Comparison of ENCODE assay signal across 13 cellular contexts in the genomic region with DNA sequence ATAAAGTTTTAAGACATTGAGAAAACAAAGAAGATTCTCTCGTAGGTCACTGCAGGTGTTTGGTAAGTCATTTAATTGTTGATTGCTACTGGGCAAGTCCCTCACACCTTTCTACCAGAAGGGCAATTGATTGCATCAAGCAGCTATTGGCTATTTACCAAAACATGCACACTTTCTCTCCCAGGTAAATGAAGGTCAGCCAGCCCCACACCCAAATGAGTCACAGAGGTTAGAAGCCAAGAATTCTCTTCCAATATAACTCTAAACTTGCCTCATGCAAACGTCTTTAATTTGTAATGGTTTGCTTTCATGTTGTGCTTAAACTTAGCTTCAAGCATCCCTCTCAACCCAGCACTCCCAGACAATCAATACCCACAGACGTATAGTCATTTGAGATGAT.
DNase-seq lines count a peak whose midpoint lies in the region; ATAC-seq and TF ChIP-seq lines count a peak whose summit lies in the region.
"Had no signal": no experiment of that assay in that cellular context is flagged by ENCODE, and none has a peak within 500 bp of the region (broad histone marks: within the 10 kb centered on the region; RNA-seq: fewer than 3 reads in every experiment).

No MANE protein-coding gene starts in this region.

- 24 to 26% methylated on average over 3 of the region's 3 CpGs for WGBS in body of pancreas, 2 donors
- WGBS in thyroid gland, 2 donors: 68 to 75% methylated on average over 3 of the region's 3 CpGs
- WGBS in neuronal stem cell (ENCODE audit: extremely low coverage in 2 of 2, insufficient read length in 2 of 2, insufficient replicate concordance in 1 of 2), 2 donors: no CpG with 5 or more reads among the region's 3 CpGs

- H3K4me2 ChIP-seq in PC-3 (ENCODE audit: low read length): no peak overlapping the region
- H3K4me2 ChIP-seq in neuronal stem cell (ENCODE audit: insufficient read depth, low read length, poor library complexity, severe bottlenecking): no peak overlapping the region

- H3K27me3 ChIP-seq in PC-3 (ENCODE audit: low read length) (no peaks in the 10 kb centered on the region), body of pancreas (no peaks in the 10 kb centered on the region), thyroid gland (no peaks in the 10 kb centered on the region), neuronal stem cell (ENCODE audit: control insufficient read depth in 3 of 3, insufficient read depth in 3 of 3, low read depth in 1 of 3, low read length in 3 of 3) (no peaks in the 10 kb centered on the region)

- H3K18ac ChIP-seq in neuronal stem cell (ENCODE audit: low read length): no peak overlapping the region

- ATAC-seq in PC-3 (peak; percentile 33; the same call in 1 of the 2 replicates), body of pancreas (no peak)
- ATAC-seq: GM12878, HCT116 had no signal

- DNase-seq in PC-3 (no peak), body of pancreas (peak in 3 of 4 donors; percentile 10 to 51 (median 16)), neural crest cell (ENCODE audit: low read depth, low spot score) (no peak), thyroid gland (no peak), neuronal stem cell (ENCODE audit: low spot score) (no peak), ureter (ENCODE audit: low spot score) (no peak), erythroblast (lab: John Stamatoyannopoulos, UW) (no peak)
- DNase-seq: C1 segment of cervical spinal cord; CD4-positive, alpha-beta T cell; DMS79 had no signal

- no peak for TF ChIP-seq POLR2A in body of pancreas (IDR thresholded peaks at IDR 0.05)
- TF ChIP-seq POLR2A in thyroid gland (IDR thresholded peaks at IDR 0.05): no peak
- TF ChIP-seq POLR2A in erythroblast (IDR thresholded peaks at IDR 0.05; ENCODE audit: low read length): no peak

- H3K4me3 ChIP-seq in PC-3 (ENCODE audit: low read length): no peak overlapping the region
- no peak overlapping the region for H3K4me3 ChIP-seq in body of pancreas
- H3K4me3 ChIP-seq in thyroid gland (replicated peaks in 1 of 3): no peak overlapping the region
- no peak overlapping the region for H3K4me3 ChIP-seq in neuronal stem cell (ENCODE audit: low read length in 2 of 2)
- H3K4me3 ChIP-seq: GM12878 had no signal

- H3K4ac ChIP-seq in neuronal stem cell (ENCODE audit: low read length): no peak overlapping the region

- no peak overlapping the region for H4K8ac ChIP-seq in neuronal stem cell (ENCODE audit: low read depth, low read length)

- no peak overlapping the region for H2BK12ac ChIP-seq in neuronal stem cell (ENCODE audit: low read length)

- H3K79me1 ChIP-seq in neuronal stem cell (ENCODE audit: low read depth, low read length): no peaks in the 10 kb centered on the region

- H3K23ac ChIP-seq in neuronal stem cell (ENCODE audit: low read depth, low read length, poor library complexity): no peak overlapping the region

- H3K36me3 Mint-ChIP-seq in neural crest cell (ENCODE audit: low read depth): no peaks in the 10 kb centered on the region

- POLR2A ChIA-PET in PC-3 (lab: Charles Lee; ENCODE audit: unreplicated experiment): no interaction called here

- H2BK5ac ChIP-seq in neuronal stem cell (ENCODE audit: low read length): no peak overlapping the region

- H3K9me2 ChIP-seq in PC-3 (replicated peaks; ENCODE audit: low read length): no peaks in the 10 kb centered on the region

- peaks cover 49% of the 10 kb centered on the region for H3K4me1 Mint-ChIP-seq in neural crest cell
- H3K4me1 Mint-ChIP-seq: B cell had no signal

- no peaks in the 10 kb centered on the region for H3K4me1 ChIP-seq in PC-3 (ENCODE audit: insufficient read depth, low read length)
- H3K4me1 ChIP-seq in body of pancreas: no peaks in the 10 kb centered on the region
- peaks cover 9 to 19% of the 10 kb centered on the region in 2 donors for H3K4me1 ChIP-seq in thyroid gland
- H3K4me1 ChIP-seq in neuronal stem cell (ENCODE audit: control insufficient read depth in 2 of 2, insufficient read depth in 1 of 2, low read depth in 1 of 2, low read length in 2 of 2): peaks cover 7 to 32% of the 10 kb centered on the region in 2 donors

- no peaks in the 10 kb centered on the region for H3K79me2 ChIP-seq in PC-3 (ENCODE audit: low read length)

- H3K27ac Mint-ChIP-seq in neural crest cell (ENCODE audit: unreplicated experiment): peak overlapping the region; percentile 76
- H3K27ac Mint-ChIP-seq: B cell; CD4-positive, alpha-beta T cell had no signal

- H3K4me3 Mint-ChIP-seq in neural crest cell: no peak overlapping the region
- H3K4me3 Mint-ChIP-seq: B cell; CD4-positive, alpha-beta T cell had no signal

- no peaks in the 10 kb centered on the region for H3K27me3 Mint-ChIP-seq in neural crest cell (ENCODE audit: low read depth)
- H3K27me3 Mint-ChIP-seq: B cell; CD4-positive, alpha-beta T cell had no signal

- no peaks in the 10 kb centered on the region for H3K36me3 ChIP-seq in PC-3 (ENCODE audit: low read depth, low read length)
- no peaks in the 10 kb centered on the region for H3K36me3 ChIP-seq in body of pancreas (replicated peaks in 1 of 2; ENCODE audit: insufficient read depth in 1 of 2, low read depth in 2 of 2)
- H3K36me3 ChIP-seq in thyroid gland: no peaks in the 10 kb centered on the region
- peaks cover 0 to 4% of the 10 kb centered on the region in 2 donors for H3K36me3 ChIP-seq in neuronal stem cell (replicated peaks in 1 of 2; ENCODE audit: control insufficient read depth in 2 of 2, insufficient read depth in 2 of 2, low read length in 2 of 2)

- no peak overlapping the region for H2BK15ac ChIP-seq in neuronal stem cell (ENCODE audit: low read length)

- intact Hi-C loops in PC-3 (cut with micrococcal nuclease) (no loop called here), body of pancreas (cut with DNase I) (no loop called here), thyroid gland (cut with DNase I) (no loop called here)

- no peak overlapping the region for H3K14ac ChIP-seq in neuronal stem cell (ENCODE audit: low read length)

- H2AK5ac ChIP-seq in neuronal stem cell (ENCODE audit: low read depth, low read length): no peak overlapping the region

- H3K9me3 ChIP-seq in PC-3 (ENCODE audit: low read length): no peaks in the 10 kb centered on the region
- H3K9me3 ChIP-seq in body of pancreas: no peaks in the 10 kb centered on the region
- H3K9me3 ChIP-seq in thyroid gland: no peaks in the 10 kb centered on the region
- peaks cover 0 to 4% of the 10 kb centered on the region in 2 donors for H3K9me3 ChIP-seq in neuronal stem cell (replicated peaks in 1 of 2; ENCODE audit: control insufficient read depth in 2 of 2, insufficient read depth in 1 of 2, low read depth in 1 of 2, low read length in 2 of 2)

- no peaks in the 10 kb centered on the region for H3F3A ChIP-seq in PC-3 (ENCODE audit: low read length, unreplicated experiment)

- no peaks in the 10 kb centered on the region for H3K9me3 Mint-ChIP-seq in neural crest cell

- H2AFZ ChIP-seq in PC-3 (ENCODE audit: low read length) (no peak overlapping the region), neuronal stem cell (ENCODE audit: low read length) (no peak overlapping the region)

- H4K91ac ChIP-seq in neuronal stem cell (ENCODE audit: low read depth, low read length, poor library complexity): no peak overlapping the region

- no peak overlapping the region for H2BK120ac ChIP-seq in neuronal stem cell (ENCODE audit: low read depth, low read length)

- BruUV-seq in PC-3 (replicated peaks; lab: Mats Ljungman, UMichigan): no TSS peak

- CTCF ChIA-PET in PC-3 (lab: Charles Lee): no interaction called here

- H3K27ac ChIP-seq in PC-3 (ENCODE audit: low read length) (no peak overlapping the region), body of pancreas (no peak overlapping the region), thyroid gland (peak overlapping the region in 2 of 3 donors; percentile 62 to 65), neuronal stem cell (replicated peaks; ENCODE audit: low read length) (no peak overlapping the region)

- no peaks in the 10 kb centered on the region for H4K20me1 ChIP-seq in PC-3 (ENCODE audit: low read length)

- H3K9ac ChIP-seq in PC-3 (ENCODE audit: low read length) (no peak overlapping the region), neuronal stem cell (ENCODE audit: low read depth, low read length, poor library complexity) (no peak overlapping the region)

- no peak for TF ChIP-seq CTCF in PC-3 (conservative IDR thresholded peaks at IDR 0.05; ENCODE audit: low read depth, low read length)
- no peak for TF ChIP-seq CTCF in body of pancreas (IDR thresholded peaks at IDR 0.05)
- TF ChIP-seq CTCF in neural crest cell (conservative IDR thresholded peaks at IDR 0.05): no peak
- TF ChIP-seq CTCF in thyroid gland (IDR thresholded peaks at IDR 0.05): no peak

Comparison
In these comparisons a context has a peak if more than half of its experiments do, and no peak if none do; other contexts are left out.
1. DNase-seq: peak in body of pancreas (3 of 4); none in PC-3 (single experiment), neural crest cell (single experiment), thyroid gland (0 of 2), neuronal stem cell (single experiment), ureter (single experiment) and erythroblast (0 of 2).
2. H3K27ac ChIP-seq: peak in thyroid gland (2 of 3); none in PC-3 (single experiment), body of pancreas (0 of 4) and neuronal stem cell (single experiment).